ENCODE assay signal across 9 cellular contexts in the genomic region with DNA sequence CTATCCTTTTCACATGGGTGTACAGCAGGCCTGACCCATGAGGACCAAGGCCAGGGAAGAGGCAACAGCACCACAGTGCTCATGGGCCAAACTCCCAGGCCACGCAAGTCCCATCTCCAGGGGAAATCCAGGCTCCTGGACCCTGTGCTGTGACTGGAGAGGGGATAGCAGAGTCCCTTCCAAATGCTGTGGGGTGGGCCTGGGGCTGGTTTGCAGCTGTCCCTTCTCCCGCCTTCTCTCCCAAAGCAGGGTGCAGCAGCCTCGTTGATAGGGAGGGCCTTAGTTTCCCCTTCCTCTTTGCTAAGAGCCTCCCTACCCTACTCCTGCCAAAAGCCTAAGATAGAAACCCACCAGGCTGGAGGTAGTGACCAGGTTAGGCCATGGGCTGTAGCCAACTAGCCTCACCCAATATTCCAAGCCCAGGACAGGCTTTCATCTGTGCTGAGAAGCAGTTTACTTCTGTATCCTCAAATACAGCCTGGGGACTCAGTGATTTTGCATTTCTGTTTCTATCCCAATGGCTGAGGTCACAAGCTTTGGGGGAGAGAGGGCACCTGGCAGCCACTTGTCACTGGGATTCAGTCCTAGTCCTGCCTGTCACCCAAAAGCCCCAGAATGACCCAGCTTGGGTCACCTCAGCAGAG. TPM values are rescaled to one million over a fixed set of nuclear protein-coding genes. Genes with fewer than 3 reads are reported as not detected.
DNase-seq lines count a peak whose midpoint lies in the region; ATAC-seq and TF ChIP-seq lines count a peak whose summit lies in the region.
"Had no signal": no experiment of that assay in that cellular context is flagged by ENCODE, and none has a peak within 500 bp of the region (broad histone marks: within the 10 kb centered on the region; RNA-seq: fewer than 3 reads in every experiment).

No MANE protein-coding gene starts in this region.

- H3K27me3 Mint-ChIP-seq in WTC11 (ENCODE audit: low read depth): peaks cover 28% of the 10 kb centered on the region

- WGBS in gastroesophageal sphincter (ENCODE audit: low coverage in 1 of 2), 2 donors: 80% methylated on average over 1 of the region's 3 CpGs; no CpG with 5 or more reads in 1 of the 2 donors
- 91% methylated on average over 3 of the region's 3 CpGs for WGBS in smooth muscle cell (ENCODE audit: low lambda C conversion rate)

- no peak for TF ChIP-seq CTCF in WTC11 (IDR thresholded peaks at IDR 0.05)
- no peak for TF ChIP-seq CTCF in gastroesophageal sphincter (IDR thresholded peaks at IDR 0.05)
- TF ChIP-seq CTCF in smooth muscle cell (IDR thresholded peaks at IDR 0.05; ENCODE audit: borderline replicate concordance, insufficient read depth, poor library complexity, severe bottlenecking): no peak

- peaks cover 8% of the 10 kb centered on the region for H4K20me1 ChIP-seq in smooth muscle cell (ENCODE audit: low read depth)

- no peaks in the 10 kb centered on the region for H3K36me3 ChIP-seq in H7 (replicated peaks; ENCODE audit: control insufficient read depth, insufficient read depth, low read length)
- peaks cover 0 to 37% of the 10 kb centered on the region in 2 donors for H3K36me3 ChIP-seq in gastroesophageal sphincter
- no peaks in the 10 kb centered on the region for H3K36me3 ChIP-seq in smooth muscle cell (ENCODE audit: low read depth)

- no peak overlapping the region for H3K27ac Mint-ChIP-seq in WTC11

- DNase-seq in H7 (peak; percentile 39), WTC11 (ENCODE audit: low spot score) (no peak), smooth muscle cell (lab: John Stamatoyannopoulos, UW; ENCODE audit: unreplicated experiment) (no peak), NCI-H774 (lab: John Stamatoyannopoulos, UW) (no peak), SKM-1 (lab: John Stamatoyannopoulos, UW; ENCODE audit: unreplicated experiment) (no peak), NCI-H510A (lab: John Stamatoyannopoulos, UW) (no peak)
- DNase-seq in stimulated activated CD4-positive, alpha-beta T cell treated with anti-CD3 and anti-CD28 coated beads, Interleukin-15, amount 100 ng/mL, for 24 hours: no peak

- H3K4me1 Mint-ChIP-seq in WTC11: peaks cover 16% of the 10 kb centered on the region

- H3K4me3 Mint-ChIP-seq in WTC11: peak overlapping the region; percentile 60

- H3K4me2 ChIP-seq in smooth muscle cell: peak overlapping the region; percentile 100

- H3K4me3 ChIP-seq in H7 (ENCODE audit: insufficient read depth, low read depth, low read length) (no peak overlapping the region), gastroesophageal sphincter (peak overlapping the region; percentile 73 to 91), smooth muscle cell (peak overlapping the region; percentile 76)

- no peak for TF ChIP-seq EP300 in gastroesophageal sphincter (IDR thresholded peaks at IDR 0.05)

- H2AFZ ChIP-seq in smooth muscle cell (ENCODE audit: low read depth): no peak overlapping the region

- peaks cover 18% of the 10 kb centered on the region for H3K79me2 ChIP-seq in smooth muscle cell (ENCODE audit: low read depth)

- H3K27me3 ChIP-seq in H7 (ENCODE audit: control insufficient read depth, insufficient read depth, low read length): peaks cover 19% of the 10 kb centered on the region; the same call in 1 of the 2 replicates
- H3K27me3 ChIP-seq in gastroesophageal sphincter: no peaks in the 10 kb centered on the region
- no peaks in the 10 kb centered on the region for H3K27me3 ChIP-seq in smooth muscle cell (ENCODE audit: low read depth)

- CTCF ChIA-PET in WTC11 (lab: Charles Lee): no interaction called here

- no peak for TF ChIP-seq POLR2A in gastroesophageal sphincter (IDR thresholded peaks at IDR 0.05)

- ATAC-seq in WTC11: no peak
- ATAC-seq in gastroesophageal sphincter: no peak

- H3K27ac ChIP-seq in gastroesophageal sphincter (peak overlapping the region in 3 of 4 donors; percentile 87 to 91 (median 89)), smooth muscle cell (ENCODE audit: low read depth) (no peak overlapping the region)

- H3F3A ChIP-seq in smooth muscle cell (ENCODE audit: low read depth): no peaks in the 10 kb centered on the region

- H3K4me1 ChIP-seq in gastroesophageal sphincter (peaks cover 0 to 50% (median 28%) of the 10 kb centered on the region in 3 donors), smooth muscle cell (ENCODE audit: low read depth) (peaks cover 13% of the 10 kb centered on the region)

- H3K9ac ChIP-seq in smooth muscle cell (ENCODE audit: low read depth): peak overlapping the region; percentile 93

- H3K9me3 Mint-ChIP-seq in WTC11: no peaks in the 10 kb centered on the region

- H3K9me3 ChIP-seq in gastroesophageal sphincter: no peaks in the 10 kb centered on the region
- no peaks in the 10 kb centered on the region for H3K9me3 ChIP-seq in smooth muscle cell (replicated peaks; ENCODE audit: low read depth)

- no peaks in the 10 kb centered on the region for H3K36me3 Mint-ChIP-seq in WTC11

- POLR2A ChIA-PET in WTC11 (lab: Charles Lee): no interaction called here

TF ChIP-seq in WTC11, 78 proteins besides CTCF, POLR2A, EP300 and RAD21 (continues in another document):
- TF ChIP-seq NR1H2 (CRISPR knock-in tag; IDR thresholded peaks at IDR 0.05) (no peak), CREM (CRISPR knock-in tag; IDR thresholded peaks at IDR 0.05) (no peak), EMX1 (CRISPR knock-in tag; IDR thresholded peaks at IDR 0.05) (no peak), CBFB (CRISPR knock-in tag; IDR thresholded peaks at IDR 0.05; ENCODE audit: low read depth) (no peak), GRHL2 (CRISPR knock-in tag; IDR thresholded peaks at IDR 0.05; ENCODE audit: insufficient replicate concordance, severe bottlenecking) (no peak), FOXK1 (CRISPR knock-in tag; IDR thresholded peaks at IDR 0.05) (no peak), ZNF396 (CRISPR knock-in tag; IDR thresholded peaks at IDR 0.05; ENCODE audit: borderline replicate concordance) (no peak), CREB1 (CRISPR knock-in tag; IDR thresholded peaks at IDR 0.05) (no peak)
- TF ChIP-seq, protein P1, sequence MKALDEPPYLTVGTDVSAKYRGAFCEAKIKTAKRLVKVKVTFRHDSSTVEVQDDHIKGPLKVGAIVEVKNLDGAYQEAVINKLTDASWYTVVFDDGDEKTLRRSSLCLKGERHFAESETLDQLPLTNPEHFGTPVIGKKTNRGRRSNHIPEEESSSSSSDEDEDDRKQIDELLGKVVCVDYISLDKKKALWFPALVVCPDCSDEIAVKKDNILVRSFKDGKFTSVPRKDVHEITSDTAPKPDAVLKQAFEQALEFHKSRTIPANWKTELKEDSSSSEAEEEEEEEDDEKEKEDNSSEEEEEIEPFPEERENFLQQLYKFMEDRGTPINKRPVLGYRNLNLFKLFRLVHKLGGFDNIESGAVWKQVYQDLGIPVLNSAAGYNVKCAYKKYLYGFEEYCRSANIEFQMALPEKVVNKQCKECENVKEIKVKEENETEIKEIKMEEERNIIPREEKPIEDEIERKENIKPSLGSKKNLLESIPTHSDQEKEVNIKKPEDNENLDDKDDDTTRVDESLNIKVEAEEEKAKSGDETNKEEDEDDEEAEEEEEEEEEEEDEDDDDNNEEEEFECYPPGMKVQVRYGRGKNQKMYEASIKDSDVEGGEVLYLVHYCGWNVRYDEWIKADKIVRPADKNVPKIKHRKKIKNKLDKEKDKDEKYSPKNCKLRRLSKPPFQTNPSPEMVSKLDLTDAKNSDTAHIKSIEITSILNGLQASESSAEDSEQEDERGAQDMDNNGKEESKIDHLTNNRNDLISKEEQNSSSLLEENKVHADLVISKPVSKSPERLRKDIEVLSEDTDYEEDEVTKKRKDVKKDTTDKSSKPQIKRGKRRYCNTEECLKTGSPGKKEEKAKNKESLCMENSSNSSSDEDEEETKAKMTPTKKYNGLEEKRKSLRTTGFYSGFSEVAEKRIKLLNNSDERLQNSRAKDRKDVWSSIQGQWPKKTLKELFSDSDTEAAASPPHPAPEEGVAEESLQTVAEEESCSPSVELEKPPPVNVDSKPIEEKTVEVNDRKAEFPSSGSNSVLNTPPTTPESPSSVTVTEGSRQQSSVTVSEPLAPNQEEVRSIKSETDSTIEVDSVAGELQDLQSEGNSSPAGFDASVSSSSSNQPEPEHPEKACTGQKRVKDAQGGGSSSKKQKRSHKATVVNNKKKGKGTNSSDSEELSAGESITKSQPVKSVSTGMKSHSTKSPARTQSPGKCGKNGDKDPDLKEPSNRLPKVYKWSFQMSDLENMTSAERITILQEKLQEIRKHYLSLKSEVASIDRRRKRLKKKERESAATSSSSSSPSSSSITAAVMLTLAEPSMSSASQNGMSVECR (CRISPR knock-in tag; IDR thresholded peaks at IDR 0.05; ENCODE audit: borderline replicate concordance): no peak
- TF ChIP-seq, protein P2, sequence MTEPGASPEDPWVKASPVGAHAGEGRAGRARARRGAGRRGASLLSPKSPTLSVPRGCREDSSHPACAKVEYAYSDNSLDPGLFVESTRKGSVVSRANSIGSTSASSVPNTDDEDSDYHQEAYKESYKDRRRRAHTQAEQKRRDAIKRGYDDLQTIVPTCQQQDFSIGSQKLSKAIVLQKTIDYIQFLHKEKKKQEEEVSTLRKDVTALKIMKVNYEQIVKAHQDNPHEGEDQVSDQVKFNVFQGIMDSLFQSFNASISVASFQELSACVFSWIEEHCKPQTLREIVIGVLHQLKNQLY (CRISPR knock-in tag; IDR thresholded peaks at IDR 0.05): no peak

RNA-seq across cellular contexts. Expression of a gene that starts 1.4 kb away (rescaled TPM):
- total RNA-seq in H7 (2014; rRNA removed; shearing (Covaris generic)): 12.9 and 19.7 TPM in 2 replicates
- total RNA-seq in WTC11 (2021) (26.3 to 36.2 TPM (median 32.4 TPM) in 3 replicates), gastroesophageal sphincter (100 to 1,000 TPM; 167 to 222 (median 176) TPM), smooth muscle cell (151 and 171 TPM in 2 replicates)
- polyA plus RNA-seq in smooth muscle cell: 9.4 and 12.7 TPM in 2 replicates

RNA-seq across cellular contexts. Expression of a gene that starts 13.6 kb away (rescaled TPM):
- total RNA-seq in H7 (2014; rRNA removed; shearing (Covaris generic)): not detected in 2 replicates
- total RNA-seq in WTC11 (2021) (not detected in 3 replicates), gastroesophageal sphincter (under 1 TPM in 1 of 4 donors, not detected in 3; 0.15 TPM), smooth muscle cell (0.40 and 0.67 TPM in 2 replicates)
- not detected in 2 replicates for polyA plus RNA-seq in smooth muscle cell
- total RNA-seq: NCI-H460 had no signal

RNA-seq across cellular contexts. Expression of a gene that starts 24.6 kb away (rescaled TPM):
- 36.8 and 39.8 TPM in 2 replicates for total RNA-seq in H7 (2014; rRNA removed; shearing (Covaris generic))
- total RNA-seq in WTC11 (2021) (53.0 to 66.9 TPM (median 57.6 TPM) in 3 replicates), gastroesophageal sphincter (10 to 100 TPM; 26.5 to 48.6 (median 36.1) TPM), smooth muscle cell (25.4 and 27.6 TPM in 2 replicates)
- 40.3 and 44.9 TPM in 2 replicates for polyA plus RNA-seq in smooth muscle cell

RNA-seq across cellular contexts. Expression of a gene that starts 26.5 kb away (rescaled TPM):
- 14.3 and 16.4 TPM in 2 replicates for total RNA-seq in H7 (2014; rRNA removed; shearing (Covaris generic))
- total RNA-seq in WTC11 (2021): 41.1 to 44.8 TPM (median 43.0 TPM) in 3 replicates
- total RNA-seq in gastroesophageal sphincter: 10 to 100 TPM; 23.1 to 40.6 (median 35.4) TPM
- total RNA-seq in smooth muscle cell: 48.1 and 48.6 TPM in 2 replicates
- 265 and 280 TPM in 2 replicates for polyA plus RNA-seq in smooth muscle cell

RNA-seq across cellular contexts. Expression of a gene that starts 36.9 kb away (rescaled TPM):
- total RNA-seq in H7 (2014; rRNA removed; shearing (Covaris generic)): 29.5 and 36.3 TPM in 2 replicates
- total RNA-seq in WTC11 (2021) (46.9 to 48.7 TPM (median 47.0 TPM) in 3 replicates), gastroesophageal sphincter (10 to 100 TPM; 35.1 to 60.8 (median 40.0) TPM), smooth muscle cell (39.1 and 44.9 TPM in 2 replicates)
- 20.9 and 25.8 TPM in 2 replicates for polyA plus RNA-seq in smooth muscle cell
